In genomic region chr7:24708244-24708643, GRCh38 we compare ENCODE assay signal across 28 cellular contexts.
"Had no signal": no experiment of that assay in that cellular context is flagged by ENCODE, and none has a peak within 500 bp of the region (broad histone marks: within the 10 kb centered on the region; RNA-seq: fewer than 3 reads in every experiment).

No MANE protein-coding gene starts in this region.

- H3K27ac ChIP-seq: adrenal gland, ascending aorta, epithelial cell of prostate, esophagus squamous epithelium, heart right ventricle, pancreas, prostate gland, thoracic aorta, uterus, VCaP had no signal

- DNase-seq: activated CD4-positive, alpha-beta T cell treated with anti-CD3 and anti-CD28 coated beads for 48 hours; activated CD4-positive, alpha-beta T cell treated with anti-CD3 and anti-CD28 coated beads, Interleukin-2, amount 50 U/mL, for 48 hours; activated CD8-positive, alpha-beta memory T cell treated with anti-CD3 and anti-CD28 coated beads for 24 hours; activated effector memory CD4-positive, alpha-beta T cell treated with Interleukin-2 at 50 U/mL for 16 hours; activated naive CD4-positive, alpha-beta T cell treated with Interleukin-2 at 50 U/mL for 16 hours; adrenal gland; dermis blood vessel endothelial cell; effector CD8-positive, alpha-beta T cell; esophagus squamous epithelium; foreskin melanocyte; heart right ventricle; midbrain; naive thymus-derived CD8-positive, alpha-beta T cell; nucleus accumbens; pancreas; retina; small intestine; stimulated activated CD4-positive, alpha-beta T cell treated with anti-CD3 and anti-CD28 coated beads, Interleukin-4, amount 100 ng/mL, for 24 hours; trophoblast cell; uterus had no signal

- H3K9me3 ChIP-seq: adrenal gland, ascending aorta, esophagus squamous epithelium, heart right ventricle, pancreas, prostate gland, thoracic aorta, uterus had no signal

- ATAC-seq: activated CD4-positive, CD25-positive, alpha-beta regulatory T cell treated with anti-CD3 and anti-CD28 coated beads, Interleukin-2, amount 50 U/mL, for 24 hours; heart right ventricle; naive thymus-derived CD8-positive, alpha-beta T cell; pancreas; sciatic nerve; stimulated activated effector memory CD8-positive, alpha-beta T cell treated with anti-CD3 and anti-CD28 coated beads, Interleukin-12 subunit alpha, Interleukin-12 subunit beta, amount 100 ng/mL, for 72 hours had no signal

- H3K4me1 ChIP-seq: adrenal gland, esophagus squamous epithelium, pancreas, prostate gland, uterus had no signal

- H3K36me3 ChIP-seq: adrenal gland, esophagus squamous epithelium, pancreas, prostate gland, thoracic aorta, uterus had no signal

- H3K4me3 ChIP-seq: adrenal gland, ascending aorta, esophagus squamous epithelium, heart right ventricle, pancreas, prostate gland, thoracic aorta, uterus had no signal

- H3K27me3 ChIP-seq: adrenal gland, ascending aorta, esophagus squamous epithelium, heart right ventricle, pancreas, uterus had no signal
